Comparison of ENCODE assay signal across 8 cellular contexts in genomic region chr3:50600841-50601591, GRCh38. TPM values are rescaled to one million over a fixed set of nuclear protein-coding genes. Genes with fewer than 3 reads are reported as not detected.
DNase-seq lines count a peak whose midpoint lies in the region; ATAC-seq, FAIRE-seq and TF ChIP-seq lines count a peak whose summit lies in the region.

No MANE protein-coding gene starts in this region.

- peak; percentile 78 for DNase-seq in HT-29 (ENCODE audit: low spot score)
- peak; percentile 92 for DNase-seq in RPMI8226
- peak; percentile 95 for DNase-seq in activated effector memory CD4-positive, alpha-beta T cell treated with anti-CD3 and anti-CD28 coated beads, Interleukin-2, amount 50 U/mL, for 16 hours
- peak; percentile 97 for DNase-seq in fibroblast of the aortic adventitia (ENCODE audit: low read depth)
- peak; percentile 91 to 100 (median 98) for DNase-seq in pancreas
- DNase-seq in thoracic aorta (ENCODE audit: low spot score) = peak; percentile 87

- H3K9me3 ChIP-seq in pancreas = no peaks in the 10 kb centered on the region
- H3K9me3 ChIP-seq in thoracic aorta = no peaks in the 10 kb centered on the region

- ATAC-seq in pancreas (peak; percentile 72 to 84 (median 80)), thoracic aorta (ENCODE audit: insufficient number of reproducible peaks, low FRiP score, low read depth) (peak; percentile 82), GM21528 (IDR thresholded peaks at IDR 0.05; ENCODE audit: low FRiP score, unreplicated experiment) (no peak)

- FAIRE-seq in pancreas (lab: Jason Lieb, UNC) = peak; percentile 83

- peaks cover 0 to under 1% (median 0%) of the 10 kb centered on the region in 3 donors for H3K36me3 ChIP-seq in pancreas
- peaks cover 1% of the 10 kb centered on the region for H3K36me3 ChIP-seq in thoracic aorta

- 0 to 1% methylated on average over 14 of the region's 14 CpGs for WGBS in pancreas, 2 donors

- TF ChIP-seq POLR2A in GM18526 (IDR thresholded peaks at IDR 0.05; ENCODE audit: extremely low read depth, insufficient read length) = peak; percentile 45

- H3K4me3 ChIP-seq in fibroblast of the aortic adventitia (ENCODE audit: low read depth, low read length) = peak overlapping the region; percentile 7
- H3K4me3 ChIP-seq in pancreas = peak overlapping the region in 1 of 4 donors; percentile 15
- H3K4me3 ChIP-seq in thoracic aorta = peak overlapping the region; percentile 65

- TF ChIP-seq CTCF in fibroblast of the aortic adventitia (IDR thresholded peaks at IDR 0.05; ENCODE audit: insufficient read depth, low read length) = no peak
- TF ChIP-seq CTCF in pancreas (IDR thresholded peaks at IDR 0.05) = no peak
- TF ChIP-seq CTCF in thoracic aorta (IDR thresholded peaks at IDR 0.05) = no peak

- intact Hi-C loops in pancreas (cut with DNase I) = no loop called here

- H3K27ac ChIP-seq in pancreas = peak overlapping the region; percentile 97 to 99 (median 98)
- peak overlapping the region; percentile 99 to 100 for H3K27ac ChIP-seq in thoracic aorta

- H3K27me3 ChIP-seq in pancreas (no peaks in the 10 kb centered on the region), thoracic aorta (replicated peaks; ENCODE audit: insufficient read depth) (no peaks in the 10 kb centered on the region)

- H3K4me1 ChIP-seq in pancreas (peaks cover 62 to 68% (median 67%) of the 10 kb centered on the region in 3 donors), thoracic aorta (ENCODE audit: control insufficient read depth in 1 of 2, low read depth in 2 of 2) (peaks cover 26 to 66% of the 10 kb centered on the region in 2 donors)

RNA-seq across cellular contexts. Expression of gene CISH, which starts 10.6 kb away (rescaled TPM):
- 0.43 and 0.73 TPM in 2 replicates for total RNA-seq in HT-29 (2014; rRNA removed; shearing (Covaris generic))
- total RNA-seq in fibroblast of the aortic adventitia (ENCODE audit: low replicate concordance) = 0.98 and 1.4 TPM in 2 replicates
- total RNA-seq in pancreas = 10 to 100 TPM in 3 of 6 donors, 1 to 10 TPM in 3; 6.2 to 21.0 (median 9.5) TPM
- 10 to 100 TPM; 11.3 to 21.5 TPM for polyA plus RNA-seq in pancreas
- total RNA-seq in thoracic aorta = 10 to 100 TPM in 1 of 2 donors, 1 to 10 TPM in 1; 4.1 to 13.3 TPM

RNA-seq across cellular contexts. Expression of gene MAPKAPK3, which starts 15.9 kb away (rescaled TPM):
- 29.7 and 35.7 TPM in 2 replicates for total RNA-seq in HT-29 (2014; rRNA removed; shearing (Covaris generic))
- total RNA-seq in fibroblast of the aortic adventitia (ENCODE audit: low replicate concordance) (16.0 and 55.2 TPM in 2 replicates), pancreas (10 to 100 TPM; 21.9 to 30.6 (median 24.6) TPM), thoracic aorta (10 to 100 TPM; 20.6 to 31.1 TPM)
- 10 to 100 TPM; 15.8 to 17.0 TPM for polyA plus RNA-seq in pancreas

RNA-seq across cellular contexts. Expression of gene HEMK1, which starts 31.7 kb away (rescaled TPM):
- 8.2 and 12.2 TPM in 2 replicates for total RNA-seq in HT-29 (2014; rRNA removed; shearing (Covaris generic))
- 5.0 and 14.4 TPM in 2 replicates for total RNA-seq in fibroblast of the aortic adventitia (ENCODE audit: low replicate concordance)
- 10 to 100 TPM in 5 of 6 donors, 1 to 10 TPM in 1; 9.6 to 20.2 (median 11.8) TPM for total RNA-seq in pancreas
- polyA plus RNA-seq in pancreas = 10 to 100 TPM; 20.4 to 21.8 TPM
- total RNA-seq in thoracic aorta = 10 to 100 TPM in 1 of 2 donors, 1 to 10 TPM in 1; 5.4 to 12.7 TPM

RNA-seq across cellular contexts. Expression of gene C3orf18, which starts 33.5 kb away (rescaled TPM):
- 0.33 and 0.44 TPM in 2 replicates for total RNA-seq in HT-29 (2014; rRNA removed; shearing (Covaris generic))
- total RNA-seq in fibroblast of the aortic adventitia (ENCODE audit: low replicate concordance) (13.3 and 16.4 TPM in 2 replicates), pancreas (1 to 10 TPM; 3.2 to 5.6 (median 4.5) TPM), thoracic aorta (10 to 100 TPM in 1 of 2 donors, 1 to 10 TPM in 1; 7.8 to 19.0 TPM)
- polyA plus RNA-seq in pancreas = 1 to 10 TPM; 5.3 to 8.9 TPM
